In genomic region chr19:3527250-3527910, GRCh38 we compare ENCODE assay signal across 1 cellular context.
TF ChIP-seq lines count a peak whose summit lies in the region.

No MANE protein-coding gene starts in this region.

TF ChIP-seq in GM12878, 131 proteins besides CTCF, POLR2A, EP300 and RAD21:
- TF ChIP-seq, protein P1, sequence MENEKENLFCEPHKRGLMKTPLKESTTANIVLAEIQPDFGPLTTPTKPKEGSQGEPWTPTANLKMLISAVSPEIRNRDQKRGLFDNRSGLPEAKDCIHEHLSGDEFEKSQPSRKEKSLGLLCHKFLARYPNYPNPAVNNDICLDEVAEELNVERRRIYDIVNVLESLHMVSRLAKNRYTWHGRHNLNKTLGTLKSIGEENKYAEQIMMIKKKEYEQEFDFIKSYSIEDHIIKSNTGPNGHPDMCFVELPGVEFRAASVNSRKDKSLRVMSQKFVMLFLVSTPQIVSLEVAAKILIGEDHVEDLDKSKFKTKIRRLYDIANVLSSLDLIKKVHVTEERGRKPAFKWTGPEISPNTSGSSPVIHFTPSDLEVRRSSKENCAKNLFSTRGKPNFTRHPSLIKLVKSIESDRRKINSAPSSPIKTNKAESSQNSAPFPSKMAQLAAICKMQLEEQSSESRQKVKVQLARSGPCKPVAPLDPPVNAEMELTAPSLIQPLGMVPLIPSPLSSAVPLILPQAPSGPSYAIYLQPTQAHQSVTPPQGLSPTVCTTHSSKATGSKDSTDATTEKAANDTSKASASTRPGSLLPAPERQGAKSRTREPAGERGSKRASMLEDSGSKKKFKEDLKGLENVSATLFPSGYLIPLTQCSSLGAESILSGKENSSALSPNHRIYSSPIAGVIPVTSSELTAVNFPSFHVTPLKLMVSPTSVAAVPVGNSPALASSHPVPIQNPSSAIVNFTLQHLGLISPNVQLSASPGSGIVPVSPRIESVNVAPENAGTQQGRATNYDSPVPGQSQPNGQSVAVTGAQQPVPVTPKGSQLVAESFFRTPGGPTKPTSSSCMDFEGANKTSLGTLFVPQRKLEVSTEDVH (IDR thresholded peaks at IDR 0.05; ENCODE audit: low read depth, partially characterized antibody), result no peak
- no peak for TF ChIP-seq TCF7 (IDR thresholded peaks at IDR 0.05; ENCODE audit: borderline replicate concordance)
- TF ChIP-seq, protein P2, sequence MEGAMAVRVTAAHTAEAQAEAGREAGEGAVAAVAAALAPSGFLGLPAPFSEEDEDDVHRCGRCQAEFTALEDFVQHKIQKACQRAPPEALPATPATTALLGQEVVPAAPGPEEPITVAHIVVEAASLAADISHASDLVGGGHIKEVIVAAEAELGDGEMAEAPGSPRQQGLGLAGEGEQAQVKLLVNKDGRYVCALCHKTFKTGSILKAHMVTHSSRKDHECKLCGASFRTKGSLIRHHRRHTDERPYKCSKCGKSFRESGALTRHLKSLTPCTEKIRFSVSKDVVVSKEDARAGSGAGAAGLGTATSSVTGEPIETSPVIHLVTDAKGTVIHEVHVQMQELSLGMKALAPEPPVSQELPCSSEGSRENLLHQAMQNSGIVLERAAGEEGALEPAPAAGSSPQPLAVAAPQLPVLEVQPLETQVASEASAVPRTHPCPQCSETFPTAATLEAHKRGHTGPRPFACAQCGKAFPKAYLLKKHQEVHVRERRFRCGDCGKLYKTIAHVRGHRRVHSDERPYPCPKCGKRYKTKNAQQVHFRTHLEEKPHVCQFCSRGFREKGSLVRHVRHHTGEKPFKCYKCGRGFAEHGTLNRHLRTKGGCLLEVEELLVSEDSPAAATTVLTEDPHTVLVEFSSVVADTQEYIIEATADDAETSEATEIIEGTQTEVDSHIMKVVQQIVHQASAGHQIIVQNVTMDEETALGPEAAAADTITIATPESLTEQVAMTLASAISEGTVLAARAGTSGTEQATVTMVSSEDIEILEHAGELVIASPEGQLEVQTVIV (IDR thresholded peaks at IDR 0.05; ENCODE audit: borderline replicate concordance, partially characterized antibody), result no peak
- TF ChIP-seq JUNB (IDR thresholded peaks at IDR 0.05), result no peak
- no peak for TF ChIP-seq SREBF1 (IDR thresholded peaks at IDR 0.05; ENCODE audit: low read length)
- no peak for TF ChIP-seq SMAD1 (IDR thresholded peaks at IDR 0.05; ENCODE audit: low read depth, partially characterized antibody)
- no peak for TF ChIP-seq FOXK2 (IDR thresholded peaks at IDR 0.05)
- no peak for TF ChIP-seq FOXM1 (IDR thresholded peaks at IDR 0.05; ENCODE audit: low read depth, low read length)
- TF ChIP-seq, protein P3, sequence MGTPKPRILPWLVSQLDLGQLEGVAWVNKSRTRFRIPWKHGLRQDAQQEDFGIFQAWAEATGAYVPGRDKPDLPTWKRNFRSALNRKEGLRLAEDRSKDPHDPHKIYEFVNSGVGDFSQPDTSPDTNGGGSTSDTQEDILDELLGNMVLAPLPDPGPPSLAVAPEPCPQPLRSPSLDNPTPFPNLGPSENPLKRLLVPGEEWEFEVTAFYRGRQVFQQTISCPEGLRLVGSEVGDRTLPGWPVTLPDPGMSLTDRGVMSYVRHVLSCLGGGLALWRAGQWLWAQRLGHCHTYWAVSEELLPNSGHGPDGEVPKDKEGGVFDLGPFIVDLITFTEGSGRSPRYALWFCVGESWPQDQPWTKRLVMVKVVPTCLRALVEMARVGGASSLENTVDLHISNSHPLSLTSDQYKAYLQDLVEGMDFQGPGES (IDR thresholded peaks at IDR 0.05), result no peak
- no peak for TF ChIP-seq ETV6 (conservative IDR thresholded peaks at IDR 0.05 in 1 of 2, IDR thresholded peaks at IDR 0.05 in 1 of 2; ENCODE audit: borderline replicate concordance in 1 of 2, low read depth in 1 of 2)
- TF ChIP-seq POU2F2 (IDR thresholded peaks at IDR 0.05; ENCODE audit: borderline replicate concordance, low read depth, low read length), result no peak
- TF ChIP-seq RUNX3 (IDR thresholded peaks at IDR 0.05; ENCODE audit: low read length), result no peak
